8 cellular contexts compared by ENCODE assay signal in genomic region chr19:56567274-56568120, GRCh38. TPM values are rescaled to one million over a fixed set of nuclear protein-coding genes. Genes with fewer than 3 reads are reported as not detected.
DNase-seq lines count a peak whose midpoint lies in the region; ATAC-seq, FAIRE-seq and TF ChIP-seq lines count a peak whose summit lies in the region.

ZNF470 (plus strand) TSS chr19:56567468; CDS start chr19:56570312, 2,844 bp downstream.

- H3K27ac ChIP-seq in A549: peak within 1 kb of the TSS; percentile 64 to 84

- TF ChIP-seq POLR2A in A549 (IDR thresholded peaks at IDR 0.05; ENCODE audit: low read length) (peak; percentile 57; the same call in 1 of the 2 replicates), lower leg skin (IDR thresholded peaks at IDR 0.05) (no peak)

- DNase-seq in A549 (ENCODE audit: low read depth in 1 of 2, low spot score in 1 of 2) (peak; percentile 87 to 93), NCI-H524 (lab: John Stamatoyannopoulos, UW) (peak; percentile 90 to 91), ecto neural progenitor cell (ENCODE audit: low spot score) (peak; percentile 93), lower leg skin (ENCODE audit: low spot score in 2 of 2) (peak; percentile 93 to 99)
- peak; percentile 94 for DNase-seq in activated CD8-positive, alpha-beta T cell treated with anti-CD3 and anti-CD28 coated beads for 36 hours
- DNase-seq in stimulated activated CD4-positive, alpha-beta T cell treated with anti-CD3 and anti-CD28 coated beads, Interleukin-4, amount 100 ng/mL, for 24 hours: peak; percentile 90

- H3K4me3 ChIP-seq in A549: peak within 1 kb of the TSS; percentile 63
- peak within 1 kb of the TSS; percentile 85 for H3K4me3 ChIP-seq in lower leg skin (ENCODE audit: low read depth, poor library complexity, severe bottlenecking)

- intact Hi-C loops in activated CD8-positive, alpha-beta T cell treated with anti-CD3 and anti-CD28 coated beads for 36 hours (cut with micrococcal nuclease): no loop called here
- intact Hi-C loops in lower leg skin (cut with DNase I; ENCODE audit: low total_unique reads): no loop called here

- no peak for TF ChIP-seq EP300 in A549 (IDR thresholded peaks at IDR 0.05)

- TF ChIP-seq CTCF in A549 (IDR thresholded peaks at IDR 0.05) (no peak), lower leg skin (IDR thresholded peaks at IDR 0.05) (no peak)
- TF ChIP-seq CTCF in activated CD8-positive, alpha-beta T cell treated with anti-CD3 and anti-CD28 coated beads for 36 hours (IDR thresholded peaks at IDR 0.05): no peak

- CTCF ChIA-PET in A549 (lab: Yijun Ruan, JAX): no interaction called here
- CTCF ChIA-PET in activated CD8-positive, alpha-beta T cell treated with anti-CD3 and anti-CD28 coated beads for 36 hours (lab: Charles Lee): no interaction called here

- peaks cover 62% of the 10 kb centered on the region for H3K9me3 Mint-ChIP-seq in activated CD8-positive, alpha-beta T cell treated with anti-CD3 and anti-CD28 coated beads for 36 hours

- POLR2A ChIA-PET in A549 (lab: Yijun Ruan, JAX): interaction anchor here (0.9 kb wide), 1 partner anchor 27 kb away, joined by 7 read pairs; the partner anchor contains the start of gene ZNF71
- POLR2A ChIA-PET in activated CD8-positive, alpha-beta T cell treated with anti-CD3 and anti-CD28 coated beads for 36 hours (lab: Charles Lee): interaction anchor here (1.0 to 1.5 kb wide), 2 partner anchors 27 to 869 kb away, joined by 3 read pairs; no protein-coding TSS in a partner anchor

- ATAC-seq in A549 (peak; percentile 98 to 99), GM18867 (IDR thresholded peaks at IDR 0.05; ENCODE audit: unreplicated experiment) (peak; percentile 95), HG03097 (IDR thresholded peaks at IDR 0.05; ENCODE audit: low FRiP score, unreplicated experiment) (peak; percentile 96)
- ATAC-seq in activated CD8-positive, alpha-beta T cell treated with anti-CD3 and anti-CD28 coated beads for 36 hours: peak; percentile 97

- peaks cover 81% of the 10 kb centered on the region for H3K36me3 Mint-ChIP-seq in activated CD8-positive, alpha-beta T cell treated with anti-CD3 and anti-CD28 coated beads for 36 hours (ENCODE audit: low read depth)

- H3K4me1 Mint-ChIP-seq in activated CD8-positive, alpha-beta T cell treated with anti-CD3 and anti-CD28 coated beads for 36 hours (ENCODE audit: low read depth): peaks cover 15% of the 10 kb centered on the region

- H3K4me3 Mint-ChIP-seq in activated CD8-positive, alpha-beta T cell treated with anti-CD3 and anti-CD28 coated beads for 36 hours: peak within 1 kb of the TSS; percentile 98

- H3K27me3 Mint-ChIP-seq in activated CD8-positive, alpha-beta T cell treated with anti-CD3 and anti-CD28 coated beads for 36 hours: no peaks in the 10 kb centered on the region

- no peaks in the 10 kb centered on the region for H3K4me1 ChIP-seq in A549

- WGBS in A549 (ENCODE audit: missing lambda C conversion rate): 24% methylated on average over 52 of the region's 66 CpGs
- 3 to 6% methylated on average over 27 to 57 of the region's 66 CpGs for WGBS in lower leg skin, 2 donors

- peak within 1 kb of the TSS; percentile 50 for H3K4me2 ChIP-seq in A549

- no peak for FAIRE-seq in A549 (lab: Jason Lieb, UNC)

- no peak for TF ChIP-seq RAD21 in A549 (conservative IDR thresholded peaks at IDR 0.05 in 1 of 2, IDR thresholded peaks at IDR 0.05 in 1 of 2)

- peak within 1 kb of the TSS; percentile 92 for H3K27ac Mint-ChIP-seq in activated CD8-positive, alpha-beta T cell treated with anti-CD3 and anti-CD28 coated beads for 36 hours

- peaks cover 95% of the 10 kb centered on the region for H3K9me3 ChIP-seq in A549

TF ChIP-seq in A549, 52 proteins besides CTCF, POLR2A, EP300 and RAD21:
- TF ChIP-seq SREBF2 (IDR thresholded peaks at IDR 0.05) (no peak), KDM1A (IDR thresholded peaks at IDR 0.05; ENCODE audit: low read depth) (no peak), MAX (IDR thresholded peaks at IDR 0.05) (peak; percentile 90), FOXS1 (CRISPR knock-in tag; IDR thresholded peaks at IDR 0.05) (no peak), REST (IDR thresholded peaks at IDR 0.05) (no peak), RARB (CRISPR knock-in tag; IDR thresholded peaks at IDR 0.05) (no peak), ATOH8 (CRISPR knock-in tag; IDR thresholded peaks at IDR 0.05; ENCODE audit: low read depth) (no peak), ZNF302 (CRISPR knock-in tag; IDR thresholded peaks at IDR 0.05) (no peak), NFE2L2 (conservative IDR thresholded peaks at IDR 0.05; ENCODE audit: low read length) (no peak), RNF2 (IDR thresholded peaks at IDR 0.05; ENCODE audit: borderline replicate concordance, low read depth) (no peak), EHMT2 (IDR thresholded peaks at IDR 0.05; ENCODE audit: low read depth) (no peak), FOSL2 (IDR thresholded peaks at IDR 0.05) (no peak), FOSL2 (CRISPR knock-in tag; IDR thresholded peaks at IDR 0.05) (no peak), MYC (IDR thresholded peaks at IDR 0.05; ENCODE audit: borderline replicate concordance, low read length) (no peak), RFX5 (IDR thresholded peaks at IDR 0.05) (0 out of 2 replicates have a peak, but pooled peaks have one; percentile 33), TFCP2L1 (CRISPR knock-in tag; IDR thresholded peaks at IDR 0.05) (no peak), PHF8 (IDR thresholded peaks at IDR 0.05; ENCODE audit: borderline replicate concordance, low read depth) (no peak), BHLHE40 (IDR thresholded peaks at IDR 0.05; ENCODE audit: low read depth, low read length) (no peak), NR3C1 (IDR thresholded peaks at IDR 0.05) (no peak), JUN (IDR thresholded peaks at IDR 0.05) (peak in 1 of 2 experiments; percentile 46; a peak in 2 of 5 replicates), E2F6 (IDR thresholded peaks at IDR 0.05; ENCODE audit: borderline replicate concordance, low read depth) (peak; percentile 64), HOXB5 (CRISPR knock-in tag; IDR thresholded peaks at IDR 0.05) (no peak)

RNA-seq across cellular contexts. Expression of gene ZNF470, which starts in this region (rescaled TPM):
- polyA plus RNA-seq in A549 (2011; rRNA removed) (2.8 and 3.9 TPM in 2 replicates), A549 (2017; fragmentation: RNase III; extraction: RNeasy Plus Mini Kit Qiagen cat#74134 plus additional on column Dnase treatment) (1.6 to 1.7 TPM (median 1.7 TPM) in 3 replicates)
- polyA plus RNA-seq in A549 (2012; cell fraction: cytosol; rRNA removed): 0.78 and 0.89 TPM in 2 replicates
- polyA plus RNA-seq in A549 (2012; cell fraction: nucleus; rRNA removed): 1.5 and 2.0 TPM in 2 replicates
- polyA minus RNA-seq in A549 (2011; rRNA and poly(A)+ RNA removed): 1.3 and 1.7 TPM in 2 replicates
- 1 to 10 TPM; 6.7 to 7.2 TPM for total RNA-seq in activated CD8-positive, alpha-beta T cell treated with anti-CD3 and anti-CD28 coated beads for 36 hours
- total RNA-seq in lower leg skin: 1 to 10 TPM; 1.3 to 2.6 (median 1.9) TPM

Comparison
In these comparisons a context has a peak if more than half of its experiments do, and no peak if none do; other contexts are left out.
1. Peak in every context shown above with its lines: DNase-seq, ATAC-seq, H3K4me3 ChIP-seq and H3K27ac ChIP-seq.